In genomic region chr5:177444106-177445051, GRCh38 we compare ENCODE assay signal across 8 cellular contexts. TPM values are rescaled to one million over a fixed set of nuclear protein-coding genes. Genes with fewer than 3 reads are reported as not detected.
A peak's percentile ranks its signal among the peaks of the same experiment; 100 is the strongest.
DNase-seq lines count a peak whose midpoint lies in the region; TF ChIP-seq lines count a peak whose summit lies in the region.
"Had no signal": no experiment of that assay in that cellular context is flagged by ENCODE, and none has a peak within 500 bp of the region (broad histone marks: within the 10 kb centered on the region; RNA-seq: fewer than 3 reads in every experiment).

No MANE protein-coding gene starts in this region.

- H2BK120ac ChIP-seq in mesenchymal stem cell (ENCODE audit: low read depth, low read length) = no peak overlapping the region

- peaks cover 27% of the 10 kb centered on the region for H3K4me1 ChIP-seq in mesenchymal stem cell (ENCODE audit: control insufficient read depth, insufficient read depth, low read depth, low read length)

- peaks cover 0 to 10% of the 10 kb centered on the region in 2 experiments for H3K27me3 ChIP-seq in mesenchymal stem cell (ENCODE audit: control insufficient read depth in 1 of 2, insufficient read depth in 1 of 2, low read length in 2 of 2)

- peaks cover 10 to 39% of the 10 kb centered on the region in 2 experiments for H3K36me3 ChIP-seq in mesenchymal stem cell (ENCODE audit: control insufficient read depth in 1 of 2, insufficient read depth in 2 of 2, low read depth in 1 of 2, low read length in 2 of 2)

- H4K91ac ChIP-seq in mesenchymal stem cell (ENCODE audit: low read length) = no peak overlapping the region

- no peak overlapping the region for H2BK15ac ChIP-seq in mesenchymal stem cell (ENCODE audit: low read depth, poor library complexity, severe bottlenecking)

- H3K4me3 ChIP-seq in mesenchymal stem cell (ENCODE audit: insufficient read depth in 1 of 2, low read depth in 1 of 2, low read length in 2 of 2) = no peak overlapping the region

- H3K9me3 ChIP-seq in mesenchymal stem cell (ENCODE audit: control insufficient read depth, low read length) = no peaks in the 10 kb centered on the region

- DNase-seq in mesenchymal stem cell (no peak), ureter (ENCODE audit: low spot score) (no peak)
- no peak for DNase-seq in NK-92 treated with Interleukin-12 subunit alpha and Interleukin-12 subunit beta, amount 100 ng/mL, for 24 hours (lab: John Stamatoyannopoulos, UW)
- DNase-seq: hippocampal formation, NCI-H446 had no signal

- no peak overlapping the region for H3K23ac ChIP-seq in mesenchymal stem cell (ENCODE audit: low read length in 2 of 2)

- H3K9ac ChIP-seq in mesenchymal stem cell (ENCODE audit: low read length) = no peak overlapping the region

- no peak overlapping the region for H3K14ac ChIP-seq in mesenchymal stem cell (ENCODE audit: low read length in 2 of 2)

- H3K79me1 ChIP-seq in mesenchymal stem cell (replicated peaks; ENCODE audit: low read length, poor library complexity, severe bottlenecking) = peaks cover 4% of the 10 kb centered on the region

- H3K27ac ChIP-seq in mesenchymal stem cell (ENCODE audit: low read length, poor library complexity, severe bottlenecking) = no peak overlapping the region

- H2BK12ac ChIP-seq in mesenchymal stem cell (ENCODE audit: low read length in 2 of 2) = no peak overlapping the region

- H3K4ac ChIP-seq in mesenchymal stem cell (ENCODE audit: low read depth in 1 of 2, low read length in 2 of 2) = no peak overlapping the region

- TF ChIP-seq POLR2A in GM18526 (IDR thresholded peaks at IDR 0.05; ENCODE audit: extremely low read depth, insufficient read length) (peak; percentile 42), Raji (IDR thresholded peaks at IDR 0.05; ENCODE audit: insufficient read depth, low read depth, low read length) (peak; percentile 52)

- no peak overlapping the region for H3K4me2 ChIP-seq in mesenchymal stem cell (ENCODE audit: low read length, poor library complexity, severe bottlenecking)

- no peak overlapping the region for H2BK5ac ChIP-seq in mesenchymal stem cell (ENCODE audit: low read depth, low read length, poor library complexity, severe bottlenecking)

- no peak overlapping the region for H2AFZ ChIP-seq in mesenchymal stem cell (ENCODE audit: low read depth, low read length)

- 82% methylated on average over 5 of the region's 7 CpGs for WGBS in mesenchymal stem cell

- H4K8ac ChIP-seq in mesenchymal stem cell (ENCODE audit: low read length) = peak overlapping the region; percentile 7

- H3K18ac ChIP-seq in mesenchymal stem cell (ENCODE audit: low read depth in 1 of 2, low read length in 2 of 2) = no peak overlapping the region

- H2AK5ac ChIP-seq in mesenchymal stem cell (ENCODE audit: low read length, severe bottlenecking) = no peak overlapping the region

RNA-seq across cellular contexts. Expression of gene PRR7, which starts 2.2 kb away (rescaled TPM):
- polyA plus RNA-seq in mesenchymal stem cell (2013, experiment 1 of 2) = 8.6 TPM
- 7.8 TPM for polyA plus RNA-seq in mesenchymal stem cell (2013, experiment 2 of 2)
- 2.6 TPM for total RNA-seq in ureter

RNA-seq across cellular contexts. Expression of gene GRK6, which starts 17.9 kb away (rescaled TPM):
- 12.5 TPM for polyA plus RNA-seq in mesenchymal stem cell (2013, experiment 1 of 2)
- 13.0 TPM for polyA plus RNA-seq in mesenchymal stem cell (2013, experiment 2 of 2)
- 30.8 TPM for total RNA-seq in ureter

RNA-seq across cellular contexts. Expression of gene DBN1, which starts 29.1 kb away (rescaled TPM):
- 149 TPM for polyA plus RNA-seq in mesenchymal stem cell (2013, experiment 1 of 2)
- polyA plus RNA-seq in mesenchymal stem cell (2013, experiment 2 of 2) = 150 TPM
- 41.5 TPM for total RNA-seq in ureter

RNA-seq across cellular contexts. Expression of gene F12, which starts 35.0 kb away (rescaled TPM):
- polyA plus RNA-seq in mesenchymal stem cell (2013, experiment 1 of 2) = 1.2 TPM
- 1.3 TPM for polyA plus RNA-seq in mesenchymal stem cell (2013, experiment 2 of 2)
- 1.3 TPM for total RNA-seq in ureter

RNA-seq across cellular contexts. Expression of gene PFN3, which starts 43.9 kb away (rescaled TPM):
- not detected for polyA plus RNA-seq in mesenchymal stem cell (2013, experiment 1 of 2)
- polyA plus RNA-seq in mesenchymal stem cell (2013, experiment 2 of 2) = not detected
- total RNA-seq in ureter = not detected
- total RNA-seq: posterior vena cava had no signal
